21 cellular contexts compared by ENCODE assay signal in the genomic region with DNA sequence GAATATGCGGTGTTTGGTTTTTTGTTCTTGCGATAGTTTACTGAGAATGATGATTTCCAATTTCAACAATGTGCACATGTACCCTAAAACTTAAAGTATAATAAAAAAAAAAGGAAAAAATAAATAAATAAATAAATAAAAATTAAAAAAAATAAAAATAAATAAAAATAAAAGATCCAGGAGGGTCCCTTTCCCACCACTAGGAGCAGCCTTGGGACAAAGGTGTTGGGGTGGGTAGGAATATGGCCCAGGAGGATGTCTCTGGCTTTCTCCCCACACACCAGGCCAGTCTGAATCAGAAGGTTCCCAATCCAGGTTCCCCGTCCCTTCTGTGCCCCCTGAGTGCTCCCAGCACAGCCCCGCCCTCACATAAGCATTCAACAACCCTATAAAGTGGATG. TPM values are rescaled to one million over a fixed set of nuclear protein-coding genes. Genes with fewer than 3 reads are reported as not detected.
"Had no signal": no experiment of that assay in that cellular context is flagged by ENCODE, and none has a peak within 500 bp of the region (broad histone marks: within the 10 kb centered on the region; RNA-seq: fewer than 3 reads in every experiment).

No MANE protein-coding gene starts in this region.

- ATAC-seq: activated CD8-positive, alpha-beta T cell treated with anti-CD3 and anti-CD28 coated beads for 36 hours; lower lobe of right lung; natural killer cell treated with Interleukin-12 subunit alpha and Interleukin-12 subunit beta and Interleukin-15 and Interleukin-18, amount 100 ng/mL, for 72 hours; stimulated activated naive CD8-positive, alpha-beta T cell treated with anti-CD3 and anti-CD28 coated beads, Interleukin-15, Interleukin-2, amounts not matched to agents 100 U/mL and 50 U/mL, for 24 hours; T-cell had no signal

- H3K27ac Mint-ChIP-seq: activated CD4-positive, alpha-beta T cell treated with anti-CD3 and anti-CD28 coated beads, Interleukin-2, amount 10 ng/mL, durations not matched to agents 24 days and 14 days; activated CD8-positive, alpha-beta T cell treated with anti-CD3 and anti-CD28 coated beads for 36 hours; activated naive CD4-positive, alpha-beta T cell treated with anti-CD3 and anti-CD28 coated beads, Interleukin-2, amount 10 ng/mL, durations not matched to agents 7 days and 5 days; natural killer cell treated with Interleukin-12 subunit alpha and Interleukin-12 subunit beta and Interleukin-15 and Interleukin-18, amount 100 ng/mL, for 72 hours; T-cell had no signal

- H3K4me3 Mint-ChIP-seq: activated CD4-positive, alpha-beta T cell treated with anti-CD3 and anti-CD28 coated beads, Interleukin-2, amount 10 ng/mL, durations not matched to agents 24 days and 14 days; activated CD8-positive, alpha-beta T cell treated with anti-CD3 and anti-CD28 coated beads for 36 hours; activated naive CD4-positive, alpha-beta T cell treated with anti-CD3 and anti-CD28 coated beads, Interleukin-2, amount 10 ng/mL, durations not matched to agents 7 days and 5 days; natural killer cell treated with Interleukin-12 subunit alpha and Interleukin-12 subunit beta and Interleukin-15 and Interleukin-18, amount 100 ng/mL, for 72 hours; T-cell had no signal

- H3K36me3 ChIP-seq: esophagus muscularis mucosa, lower lobe of right lung, tibial artery, uterus had no signal

- H3K27me3 ChIP-seq: uterus had no signal

- FAIRE-seq: endothelial cell of umbilical vein, keratinocyte had no signal

- H3K27ac ChIP-seq: esophagus muscularis mucosa, lower lobe of right lung, tibial artery, uterus had no signal

- DNase-seq: activated CD4-positive, alpha-beta T cell treated with anti-CD3 and anti-CD28 coated beads, Interleukin-2, amount 10 ng/mL, durations not matched to agents 24 days and 14 days; activated CD8-positive, alpha-beta T cell treated with anti-CD3 and anti-CD28 coated beads for 36 hours; activated effector memory CD4-positive, alpha-beta T cell treated with Interleukin-2 at 50 U/mL for 16 hours; activated naive CD4-positive, alpha-beta T cell treated with anti-CD3 and anti-CD28 coated beads, Interleukin-2, amount 10 ng/mL, durations not matched to agents 7 days and 5 days; activated T-cell treated with anti-CD3 and anti-CD28 coated beads, Interleukin-2, amount 50 U/mL, for 1 hour; aorta; effector CD4-positive, alpha-beta T cell; foreskin fibroblast; hypothalamus; lower lobe of right lung; nucleus accumbens; stimulated activated naive CD8-positive, alpha-beta T cell treated with anti-CD3 and anti-CD28 coated beads, Interleukin-15, Interleukin-2, amounts not matched to agents 100 U/mL and 50 U/mL, for 24 hours; substantia nigra; T-cell; tibial artery; uterus had no signal

- H3K9me3 ChIP-seq: esophagus muscularis mucosa, lower lobe of right lung, tibial artery, uterus had no signal

- H3K4me3 ChIP-seq: esophagus muscularis mucosa, lower lobe of right lung, tibial artery, uterus had no signal

- H3K36me3 Mint-ChIP-seq: activated naive CD4-positive, alpha-beta T cell treated with anti-CD3 and anti-CD28 coated beads, Interleukin-2, amount 10 ng/mL, durations not matched to agents 7 days and 5 days; natural killer cell treated with Interleukin-12 subunit alpha and Interleukin-12 subunit beta and Interleukin-15 and Interleukin-18, amount 100 ng/mL, for 72 hours; T-cell had no signal

- H3K4me1 ChIP-seq: esophagus muscularis mucosa, lower lobe of right lung, tibial artery, uterus had no signal

- H3K9me3 Mint-ChIP-seq: activated CD4-positive, alpha-beta T cell treated with anti-CD3 and anti-CD28 coated beads, Interleukin-2, amount 10 ng/mL, durations not matched to agents 24 days and 14 days; activated CD8-positive, alpha-beta T cell treated with anti-CD3 and anti-CD28 coated beads for 36 hours; activated naive CD4-positive, alpha-beta T cell treated with anti-CD3 and anti-CD28 coated beads, Interleukin-2, amount 10 ng/mL, durations not matched to agents 7 days and 5 days; natural killer cell treated with Interleukin-12 subunit alpha and Interleukin-12 subunit beta and Interleukin-15 and Interleukin-18, amount 100 ng/mL, for 72 hours; T-cell had no signal

- H3K27me3 Mint-ChIP-seq: activated CD8-positive, alpha-beta T cell treated with anti-CD3 and anti-CD28 coated beads for 36 hours; activated naive CD4-positive, alpha-beta T cell treated with anti-CD3 and anti-CD28 coated beads, Interleukin-2, amount 10 ng/mL, durations not matched to agents 7 days and 5 days; natural killer cell treated with Interleukin-12 subunit alpha and Interleukin-12 subunit beta and Interleukin-15 and Interleukin-18, amount 100 ng/mL, for 72 hours; T-cell had no signal

- H3K4me1 Mint-ChIP-seq: activated CD4-positive, alpha-beta T cell treated with anti-CD3 and anti-CD28 coated beads, Interleukin-2, amount 10 ng/mL, durations not matched to agents 24 days and 14 days; activated naive CD4-positive, alpha-beta T cell treated with anti-CD3 and anti-CD28 coated beads, Interleukin-2, amount 10 ng/mL, durations not matched to agents 7 days and 5 days; T-cell had no signal

RNA-seq across cellular contexts. Expression of a gene that starts 9.5 kb away (rescaled TPM):
- total RNA-seq: activated CD8-positive, alpha-beta T cell treated with anti-CD3 and anti-CD28 coated beads for 36 hours; aorta; endothelial cell of umbilical vein; lower lobe of right lung; renal cortical epithelial cell had no signal
- polyA plus RNA-seq: aorta, endothelial cell of umbilical vein, keratinocyte had no signal
